In the genomic region with DNA sequence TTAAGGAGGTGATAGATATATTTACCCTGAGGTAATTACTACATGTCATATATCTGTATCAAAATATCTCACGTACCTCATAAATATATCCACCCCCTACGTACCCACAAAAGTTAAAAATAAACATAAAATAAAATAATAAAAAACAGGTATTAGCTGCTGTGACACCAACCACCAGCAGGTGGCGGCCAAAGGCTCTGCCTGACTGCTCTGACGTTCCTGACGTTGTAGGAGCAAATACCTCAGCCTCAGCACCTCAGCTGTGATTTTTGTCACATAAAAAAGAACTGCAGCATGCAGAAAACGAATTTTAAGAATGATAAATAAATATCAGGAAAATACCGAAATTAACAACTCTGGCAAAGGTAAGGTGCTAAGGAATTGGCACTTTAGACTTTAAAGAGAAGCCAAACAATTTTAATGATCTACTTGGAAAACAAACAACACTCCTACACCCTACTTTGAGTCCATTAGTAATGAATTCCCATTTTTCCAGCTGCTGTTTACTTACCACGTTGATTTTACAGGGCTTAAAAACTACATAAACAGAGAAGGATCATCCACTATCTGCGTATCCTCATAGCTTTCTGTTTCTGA, we compare ENCODE assay signal across 8 cellular contexts.
DNase-seq lines count a peak whose midpoint lies in the region; ATAC-seq, FAIRE-seq and TF ChIP-seq lines count a peak whose summit lies in the region.

No MANE protein-coding gene starts in this region.

- TF ChIP-seq POLR2A in endothelial cell of umbilical vein (IDR thresholded peaks at IDR 0.05; ENCODE audit: low read depth, low read length), result no peak

- H3K9me1 ChIP-seq in endothelial cell of umbilical vein (replicated peaks; ENCODE audit: control insufficient read depth, extremely low read depth, insufficient read depth, low read length), result no peaks in the 10 kb centered on the region

- CTCF ChIA-PET in activated CD4-positive, alpha-beta memory T cell treated with anti-CD3 and anti-CD28 coated beads for 36 hours (lab: Charles Lee), result interaction anchor here (0.6 to 2.4 kb wide), 29 partner anchors 8 to 1120 kb away, joined by 3 to 57 read pairs (median 4); partner anchors contain the start of gene AMPH
- CTCF ChIA-PET in endothelial cell of umbilical vein (lab: Charles Lee), result interaction anchor here (0.6 to 3.0 kb wide), 31 partner anchors 8 to 1121 kb away, joined by 3 to 54 read pairs (median 6); no protein-coding TSS in a partner anchor

- H2AFZ ChIP-seq in endothelial cell of umbilical vein (ENCODE audit: low read depth, low read length), result no peak overlapping the region

- no peak overlapping the region for H3K27ac ChIP-seq in endothelial cell of umbilical vein (ENCODE audit: insufficient read depth, low read depth, low read length)

- no peaks in the 10 kb centered on the region for H3K9me3 ChIP-seq in endothelial cell of umbilical vein (replicated peaks; ENCODE audit: control insufficient read depth, insufficient read depth, low read length)

- no peak for ATAC-seq in natural killer cell treated with Interleukin-12 subunit alpha and Interleukin-12 subunit beta and Interleukin-15 and Interleukin-18, amount 100 ng/mL, for 72 hours
- no peak for ATAC-seq in stimulated activated naive CD8-positive, alpha-beta T cell treated with anti-CD3 and anti-CD28 coated beads, Interleukin-15, Interleukin-2, amounts not matched to agents 100 U/mL and 50 U/mL, for 24 hours

- H3K36me3 Mint-ChIP-seq in activated CD4-positive, alpha-beta memory T cell treated with anti-CD3 and anti-CD28 coated beads for 36 hours, result no peaks in the 10 kb centered on the region
- no peaks in the 10 kb centered on the region for H3K36me3 Mint-ChIP-seq in natural killer cell treated with Interleukin-12 subunit alpha and Interleukin-12 subunit beta and Interleukin-15 and Interleukin-18, amount 100 ng/mL, for 72 hours

- no peak overlapping the region for H3K4me3 Mint-ChIP-seq in activated CD4-positive, alpha-beta memory T cell treated with anti-CD3 and anti-CD28 coated beads for 36 hours
- no peak overlapping the region for H3K4me3 Mint-ChIP-seq in natural killer cell treated with Interleukin-12 subunit alpha and Interleukin-12 subunit beta and Interleukin-15 and Interleukin-18, amount 100 ng/mL, for 72 hours

- no peaks in the 10 kb centered on the region for H3K79me2 ChIP-seq in endothelial cell of umbilical vein (ENCODE audit: control insufficient read depth, insufficient read depth, low read length)

- no peak overlapping the region for H3K27ac Mint-ChIP-seq in activated CD4-positive, alpha-beta memory T cell treated with anti-CD3 and anti-CD28 coated beads for 36 hours
- H3K27ac Mint-ChIP-seq in natural killer cell treated with Interleukin-12 subunit alpha and Interleukin-12 subunit beta and Interleukin-15 and Interleukin-18, amount 100 ng/mL, for 72 hours, result no peak overlapping the region

- FAIRE-seq in endothelial cell of umbilical vein (lab: Jason Lieb, UNC), result peak; percentile 80

- H3K9ac ChIP-seq in endothelial cell of umbilical vein (replicated peaks; ENCODE audit: extremely low read depth, insufficient read depth, low read length), result no peak overlapping the region

- DNase-seq in Daoy (ENCODE audit: low read depth) (peak; percentile 71), HCEC 1CT (peak; percentile 35), NCI-H2227 (lab: John Stamatoyannopoulos, UW; ENCODE audit: unreplicated experiment) (peak; percentile 48), endothelial cell of umbilical vein (ENCODE audit: low read depth, low spot score) (peak; percentile 60), middle frontal gyrus (ENCODE audit: extremely low spot score, low spot score) (no peak)
- peak; percentile 52 for DNase-seq in activated CD4-positive, alpha-beta memory T cell treated with anti-CD3 and anti-CD28 coated beads for 36 hours
- DNase-seq in natural killer cell treated with Interleukin-12 subunit alpha and Interleukin-12 subunit beta and Interleukin-15 and Interleukin-18, amount 100 ng/mL, for 72 hours (ENCODE audit: low spot score), result peak; percentile 67
- DNase-seq in stimulated activated naive CD8-positive, alpha-beta T cell treated with anti-CD3 and anti-CD28 coated beads, Interleukin-15, Interleukin-2, amounts not matched to agents 100 U/mL and 50 U/mL, for 24 hours, result peak; percentile 56

- TF ChIP-seq CTCF in endothelial cell of umbilical vein (IDR thresholded peaks at IDR 0.05; ENCODE audit: extremely low read depth in 1 of 2, insufficient read depth in 1 of 2, low read depth in 1 of 2, low read length in 2 of 2), result peak; percentile 83 to 89

- H4K20me1 ChIP-seq in endothelial cell of umbilical vein (replicated peaks; ENCODE audit: control insufficient read depth, extremely low read depth, insufficient read depth, low read length), result no peaks in the 10 kb centered on the region

- POLR2A ChIA-PET in activated CD4-positive, alpha-beta memory T cell treated with anti-CD3 and anti-CD28 coated beads for 36 hours (lab: Charles Lee), result no interaction called here
- POLR2A ChIA-PET in endothelial cell of umbilical vein (lab: Charles Lee), result no interaction called here

- no TSS peak for BruUV-seq in endothelial cell of umbilical vein (replicated peaks; lab: Mats Ljungman, UMichigan)

- H3K9me3 Mint-ChIP-seq in activated CD4-positive, alpha-beta memory T cell treated with anti-CD3 and anti-CD28 coated beads for 36 hours, result peaks cover 4% of the 10 kb centered on the region
- H3K9me3 Mint-ChIP-seq in natural killer cell treated with Interleukin-12 subunit alpha and Interleukin-12 subunit beta and Interleukin-15 and Interleukin-18, amount 100 ng/mL, for 72 hours, result no peaks in the 10 kb centered on the region

- H3K4me1 ChIP-seq in endothelial cell of umbilical vein (ENCODE audit: control insufficient read depth, extremely low read depth, insufficient read depth, low read length), result no peaks in the 10 kb centered on the region

- no peaks in the 10 kb centered on the region for H3K27me3 ChIP-seq in endothelial cell of umbilical vein (ENCODE audit: control insufficient read depth in 2 of 2, insufficient read depth in 2 of 2, low read length in 2 of 2)

- no peak overlapping the region for H3K4me2 ChIP-seq in endothelial cell of umbilical vein (ENCODE audit: insufficient read depth, low read length)

- no peaks in the 10 kb centered on the region for H3K4me1 Mint-ChIP-seq in activated CD4-positive, alpha-beta memory T cell treated with anti-CD3 and anti-CD28 coated beads for 36 hours (ENCODE audit: low read depth)
- H3K4me1 Mint-ChIP-seq in natural killer cell treated with Interleukin-12 subunit alpha and Interleukin-12 subunit beta and Interleukin-15 and Interleukin-18, amount 100 ng/mL, for 72 hours (ENCODE audit: low read depth in 2 of 2), result peaks cover 0 to 9% of the 10 kb centered on the region in 2 donors

- H3K27me3 Mint-ChIP-seq in activated CD4-positive, alpha-beta memory T cell treated with anti-CD3 and anti-CD28 coated beads for 36 hours, result peaks cover 8% of the 10 kb centered on the region
- peaks cover 3 to 7% of the 10 kb centered on the region in 2 donors for H3K27me3 Mint-ChIP-seq in natural killer cell treated with Interleukin-12 subunit alpha and Interleukin-12 subunit beta and Interleukin-15 and Interleukin-18, amount 100 ng/mL, for 72 hours

- dilution Hi-C loops in endothelial cell of umbilical vein (cut with MboI; ENCODE audit: extremely low pct_ligation_motif_present, low sequenced_read_pairs), result no loop called here

- H3K4me3 ChIP-seq in endothelial cell of umbilical vein (replicated peaks in 1 of 3; ENCODE audit: insufficient read depth in 1 of 3, low read depth in 1 of 3, low read length in 3 of 3), result no peak overlapping the region

- intact Hi-C loops in activated CD4-positive, alpha-beta memory T cell treated with anti-CD3 and anti-CD28 coated beads for 36 hours (cut with micrococcal nuclease), result loop anchor here (1.0 to 10.0 kb wide), 2 partner anchors 136 to 261 kb away; no protein-coding TSS in a partner anchor
- intact Hi-C loops in endothelial cell of umbilical vein (cut with micrococcal nuclease), result loop anchor here (1.0 to 5.0 kb wide), 2 partner anchors 261 to 1123 kb away; no protein-coding TSS in a partner anchor

- no peaks in the 10 kb centered on the region for H3K36me3 ChIP-seq in endothelial cell of umbilical vein (ENCODE audit: control insufficient read depth in 2 of 2, extremely low read depth in 1 of 2, insufficient read depth in 2 of 2, low read length in 2 of 2)

TF ChIP-seq in endothelial cell of umbilical vein, 7 proteins besides CTCF, POLR2A, EP300 and RAD21:
- TF ChIP-seq FOS (IDR thresholded peaks at IDR 0.05; ENCODE audit: borderline replicate concordance, insufficient read depth, low read length), result no peak
- TF ChIP-seq, protein P1, sequence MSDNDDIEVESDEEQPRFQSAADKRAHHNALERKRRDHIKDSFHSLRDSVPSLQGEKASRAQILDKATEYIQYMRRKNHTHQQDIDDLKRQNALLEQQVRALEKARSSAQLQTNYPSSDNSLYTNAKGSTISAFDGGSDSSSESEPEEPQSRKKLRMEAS (IDR thresholded peaks at IDR 0.05; ENCODE audit: insufficient read depth, insufficient read length), result no peak
- no peak for TF ChIP-seq JUN (IDR thresholded peaks at IDR 0.05; ENCODE audit: borderline replicate concordance, insufficient read depth, insufficient read length, low read depth)
- TF ChIP-seq EZH2 (IDR thresholded peaks at IDR 0.05; ENCODE audit: borderline replicate concordance, low read depth, low read length, severe bottlenecking), result no peak
- no peak for TF ChIP-seq MYC (IDR thresholded peaks at IDR 0.05; ENCODE audit: low read depth, low read length)
